ENCODE assay signal across 8 cellular contexts in genomic region chr18:70358105-70358406, GRCh38.
A peak's percentile ranks its signal among the peaks of the same experiment; 100 is the strongest.
DNase-seq lines count a peak whose midpoint lies in the region; ATAC-seq and TF ChIP-seq lines count a peak whose summit lies in the region.
"Not testable (repeated sequence)": the region's sequence is repeated elsewhere in the genome, so short reads cannot be mapped to it uniquely, and the experiment has no call there.

No MANE protein-coding gene starts in this region.

- H3K4me1 Mint-ChIP-seq in activated T-helper 17 cell treated with anti-CD3 and anti-CD28 coated beads, Interleukin-2, amount 50 U/mL, for 72 hours, result not testable (repeated sequence)

- peak; percentile 53 for DNase-seq in AG08395 (ENCODE audit: low spot score)
- DNase-seq in HT1080 (ENCODE audit: low read depth), result peak; percentile 95
- DNase-seq in fibroblast of mammary gland (ENCODE audit: low read depth), result peak; percentile 93
- DNase-seq in psoas muscle, result not testable (repeated sequence)

- ATAC-seq in GM18858 (IDR thresholded peaks at IDR 0.05; ENCODE audit: unreplicated experiment) (peak; percentile 87), GM21619 (IDR thresholded peaks at IDR 0.05; ENCODE audit: unreplicated experiment) (peak; percentile 74), HG03039 (IDR thresholded peaks at IDR 0.05; ENCODE audit: unreplicated experiment) (peak; percentile 83), psoas muscle (peak; percentile 64 to 87 (median 81))
- ATAC-seq in activated T-helper 17 cell treated with anti-CD3 and anti-CD28 coated beads, Interleukin-2, amount 50 U/mL, for 72 hours (replicated peaks), result peak; percentile 79

- not testable (repeated sequence) for H3K4me3 ChIP-seq in fibroblast of mammary gland (ENCODE audit: control insufficient read depth, low read depth, low read length); psoas muscle

- H3K27me3 Mint-ChIP-seq in activated T-helper 17 cell treated with anti-CD3 and anti-CD28 coated beads, Interleukin-2, amount 50 U/mL, for 72 hours, result not testable (repeated sequence)

- H3K36me3 Mint-ChIP-seq in activated T-helper 17 cell treated with anti-CD3 and anti-CD28 coated beads, Interleukin-2, amount 50 U/mL, for 72 hours (ENCODE audit: low read depth), result not testable (repeated sequence)

- H3K36me3 ChIP-seq in psoas muscle (ENCODE audit: insufficient read depth in 1 of 2, low read depth in 1 of 2), result not testable (repeated sequence)

- TF ChIP-seq CTCF in fibroblast of mammary gland (conservative IDR thresholded peaks at IDR 0.05; ENCODE audit: control insufficient read depth, insufficient read depth, low read depth, low read length); psoas muscle (IDR thresholded peaks at IDR 0.05): not testable (repeated sequence)

- not testable (repeated sequence) for H3K4me3 Mint-ChIP-seq in activated T-helper 17 cell treated with anti-CD3 and anti-CD28 coated beads, Interleukin-2, amount 50 U/mL, for 72 hours

- WGBS in psoas muscle, 3 donors, result 60 to 85% (median 76%) methylated on average over 5 of the region's 5 CpGs

- not testable (repeated sequence) for H3K27ac Mint-ChIP-seq in activated T-helper 17 cell treated with anti-CD3 and anti-CD28 coated beads, Interleukin-2, amount 50 U/mL, for 72 hours

- H3K4me1 ChIP-seq in psoas muscle, result not testable (repeated sequence)

- H3K27ac ChIP-seq in psoas muscle, result not testable (repeated sequence)

- intact Hi-C loops in psoas muscle (cut with DNase I), result not testable (repeated sequence)

- not testable (repeated sequence) for H3K27me3 ChIP-seq in psoas muscle (ENCODE audit: insufficient read depth in 3 of 3, low read length in 2 of 3)

- not testable (repeated sequence) for H3K9me3 ChIP-seq in psoas muscle

- H3K9me3 Mint-ChIP-seq in activated T-helper 17 cell treated with anti-CD3 and anti-CD28 coated beads, Interleukin-2, amount 50 U/mL, for 72 hours, result not testable (repeated sequence)
